ENCODE assay signal across 18 cellular contexts in the genomic region with DNA sequence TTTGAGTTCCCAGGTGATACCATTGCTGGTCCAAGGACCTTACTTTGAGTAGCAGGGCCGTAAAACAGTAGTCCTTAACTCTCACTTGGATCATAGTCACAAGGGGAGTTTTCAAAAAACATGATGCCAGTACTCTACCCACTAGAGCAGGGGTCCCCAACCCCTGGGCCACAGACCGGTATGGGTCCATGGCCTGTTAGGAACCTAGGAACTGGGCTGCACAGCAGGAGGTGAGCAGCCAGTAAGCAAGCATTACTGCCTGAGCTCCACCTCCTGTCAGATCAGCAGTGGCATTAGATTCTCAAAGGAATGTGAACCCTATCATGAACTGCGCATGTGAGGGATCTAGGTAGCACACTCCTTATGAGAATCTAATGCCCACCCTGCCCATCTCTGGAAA. TPM values are rescaled to one million over a fixed set of nuclear protein-coding genes. Genes with fewer than 3 reads are reported as not detected.
"Had no signal": no experiment of that assay in that cellular context is flagged by ENCODE, and none has a peak within 500 bp of the region (broad histone marks: within the 10 kb centered on the region; RNA-seq: fewer than 3 reads in every experiment).

No MANE protein-coding gene starts in this region.

- DNase-seq: activated CD4-positive, CD25-positive, alpha-beta regulatory T cell treated with anti-CD3 and anti-CD28 coated beads, Interleukin-2, amount 50 U/mL, for 72 hours; activated gamma-delta T cell; activated T-cell treated with anti-CD3 and anti-CD28 coated beads, Interleukin-2, amount 50 U/mL, for 72 hours; central memory CD4-positive, alpha-beta T cell; effector memory CD4-positive, alpha-beta T cell; islet precursor cell; left colon; naive thymus-derived CD4-positive, alpha-beta T cell; posterior cingulate gyrus; retina; stimulated activated CD4-positive, alpha-beta T cell treated with anti-CD3 and anti-CD28 coated beads, Interleukin-4, amount 100 ng/mL, for 24 hours; trophoblast cell; uterus had no signal

- H3K36me3 ChIP-seq: uterus had no signal

- H3K27me3 ChIP-seq: uterus had no signal

- H3K9me3 ChIP-seq: uterus had no signal

- ATAC-seq: activated naive CD4-positive, alpha-beta T cell treated with anti-CD3 and anti-CD28 coated beads, Interleukin-2, amount 50 U/mL, for 72 hours; activated T-cell treated with anti-CD3 and anti-CD28 coated beads, Interleukin-2, amount 50 U/mL, for 72 hours; left colon; naive thymus-derived CD4-positive, alpha-beta T cell had no signal

- H3K4me3 Mint-ChIP-seq: activated T-cell treated with anti-CD3 and anti-CD28 coated beads, Interleukin-2, amount 50 U/mL, for 72 hours; naive thymus-derived CD4-positive, alpha-beta T cell; neural crest cell had no signal

- H3K4me3 ChIP-seq: lung, SK-N-MC, uterus had no signal

- H3K27me3 Mint-ChIP-seq: naive thymus-derived CD4-positive, alpha-beta T cell had no signal

- H3K27ac ChIP-seq: SK-N-MC, uterus had no signal

- H3K9me3 Mint-ChIP-seq: activated naive CD4-positive, alpha-beta T cell treated with anti-CD3 and anti-CD28 coated beads, Interleukin-2, amount 50 U/mL, for 72 hours; activated T-cell treated with anti-CD3 and anti-CD28 coated beads, Interleukin-2, amount 50 U/mL, for 72 hours; naive thymus-derived CD4-positive, alpha-beta T cell; neural crest cell had no signal

- H3K4me1 ChIP-seq: uterus had no signal

RNA-seq across cellular contexts. Expression of a gene that starts 39.7 kb away (rescaled TPM):
- total RNA-seq: dermis microvascular lymphatic vessel endothelial cell had no signal
